ENCODE assay signal across 18 cellular contexts in the genomic region with DNA sequence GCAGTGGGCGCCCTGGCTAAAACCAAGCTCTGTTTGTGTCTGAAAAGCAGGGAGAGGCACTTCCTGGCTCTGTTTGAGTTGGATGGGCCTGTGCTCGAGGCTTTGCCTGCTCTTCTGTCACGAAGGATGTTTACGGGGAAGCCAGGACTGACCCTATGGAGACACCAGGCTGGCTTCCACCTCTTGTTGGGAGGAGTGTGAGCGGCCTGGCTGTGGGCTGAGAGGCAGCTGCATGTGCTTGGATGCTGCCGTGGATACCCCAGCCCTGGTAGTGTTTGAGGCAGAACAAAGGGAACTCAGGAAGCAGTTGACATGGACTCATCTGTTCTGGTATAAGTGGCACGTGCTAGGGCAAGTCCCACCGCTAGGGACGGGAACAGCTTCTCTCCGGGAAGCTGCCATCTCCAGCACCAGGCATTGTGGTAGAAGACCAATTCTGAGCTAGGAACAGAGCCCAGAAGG. TPM values are rescaled to one million over a fixed set of nuclear protein-coding genes. Genes with fewer than 3 reads are reported as not detected.
DNase-seq lines count a peak whose midpoint lies in the region; ATAC-seq and TF ChIP-seq lines count a peak whose summit lies in the region.
"Had no signal": no experiment of that assay in that cellular context is flagged by ENCODE, and none has a peak within 500 bp of the region (broad histone marks: within the 10 kb centered on the region; RNA-seq: fewer than 3 reads in every experiment).

No MANE protein-coding gene starts in this region.

- H3K27ac ChIP-seq in coronary artery, result peak overlapping the region; percentile 86 to 95
- H3K27ac ChIP-seq in lung (ENCODE audit: low read depth in 1 of 2, low read length in 1 of 2), result no peak overlapping the region
- peak overlapping the region; percentile 68 for H3K27ac ChIP-seq in subcutaneous abdominal adipose tissue (ENCODE audit: low read depth, low read length)
- H3K27ac ChIP-seq: epithelial cell of prostate, WERI-Rb-1 had no signal

- no peaks in the 10 kb centered on the region for H3K27me3 ChIP-seq in lung (ENCODE audit: control insufficient read depth, insufficient read depth)
- H3K27me3 ChIP-seq in subcutaneous abdominal adipose tissue (ENCODE audit: control insufficient read depth in 5 of 5, insufficient read depth in 4 of 5, low read length in 5 of 5), result no peaks in the 10 kb centered on the region

- 73 to 79% methylated on average over 10 of the region's 10 CpGs for WGBS in lung, 2 donors

- H3K4me1 ChIP-seq in lung (ENCODE audit: control insufficient read depth in 2 of 2, insufficient read depth in 2 of 2, low read length in 2 of 2) (peaks cover 0 to 4% of the 10 kb centered on the region in 2 donors), subcutaneous abdominal adipose tissue (ENCODE audit: control insufficient read depth in 5 of 5, insufficient read depth in 5 of 5, low read length in 5 of 5) (peaks cover 0 to 34% (median 27%) of the 10 kb centered on the region in 5 donors)

- H3K9ac ChIP-seq in subcutaneous abdominal adipose tissue (ENCODE audit: low read length in 5 of 5), result no peak overlapping the region

- H3K9me3 ChIP-seq in lung (ENCODE audit: control insufficient read depth in 2 of 2, insufficient read depth in 1 of 2, low read length in 1 of 2) (peaks cover 0 to 9% of the 10 kb centered on the region in 2 donors), subcutaneous abdominal adipose tissue (ENCODE audit: control insufficient read depth in 5 of 5, low read length in 5 of 5) (peaks cover 0 to 4% (median 3%) of the 10 kb centered on the region in 5 donors)

- TF ChIP-seq CTCF in coronary artery (IDR thresholded peaks at IDR 0.05) (no peak), lung (IDR thresholded peaks at IDR 0.05; ENCODE audit: control extremely low read depth, extremely low read depth) (no peak)

- DNase-seq in activated CD8-positive, alpha-beta memory T cell treated with anti-CD3 and anti-CD28 coated beads, Interleukin-2, amount 50 U/mL, for 48 hours, result peak; percentile 35
- no peak for DNase-seq in activated CD8-positive, alpha-beta memory T cell treated with anti-CD3 and anti-CD28 coated beads, Interleukin-2, amount 50 U/mL, for 4 hours
- DNase-seq in coronary artery (ENCODE audit: low spot score), result peak; percentile 74
- peak; percentile 24 for DNase-seq in lung (ENCODE audit: low spot score)
- DNase-seq in stimulated activated CD4-positive, alpha-beta T cell treated with anti-CD3 and anti-CD28 coated beads, Interleukin-12 subunit alpha, Interleukin-12 subunit beta, amount 100 ng/mL, for 4 hours, result no peak
- no peak for DNase-seq in DMS79 (lab: John Stamatoyannopoulos, UW)
- DNase-seq: activated CD4-positive, alpha-beta memory T cell treated with anti-CD3 and anti-CD28 coated beads, Interleukin-2, amount 10 ng/mL, durations not matched to agents 7 days and 5 days; CD4-positive, CD25-positive, alpha-beta regulatory T cell; DND-41; NCI-H1048; NCI-H2171 treated with DMSO at 0.1 percent for 48 hours; occipital lobe; stimulated activated naive CD4-positive, alpha-beta T cell treated with Interleukin-2 at 50 U/mL for 16 hours; T-helper 1 cell; WERI-Rb-1 had no signal

- no peak for ATAC-seq in lung (ENCODE audit: insufficient read depth, low FRiP score)
- no peak for ATAC-seq in HG02884 (IDR thresholded peaks at IDR 0.05; ENCODE audit: unreplicated experiment)

- H3K36me3 ChIP-seq in lung (ENCODE audit: control insufficient read depth in 2 of 2, insufficient read depth in 2 of 2, low read length in 2 of 2) (no peaks in the 10 kb centered on the region), subcutaneous abdominal adipose tissue (ENCODE audit: control insufficient read depth in 5 of 5, insufficient read depth in 5 of 5, low read length in 5 of 5) (peaks cover 0 to 25% (median 9%) of the 10 kb centered on the region in 5 donors)
- H3K36me3 ChIP-seq: WERI-Rb-1 had no signal

- H3K4me3 ChIP-seq in coronary artery (no peak overlapping the region), lung (no peak overlapping the region), subcutaneous abdominal adipose tissue (ENCODE audit: low read depth in 1 of 5, low read length in 5 of 5) (no peak overlapping the region)

RNA-seq across cellular contexts. Expression of a gene that starts 17.6 kb away (rescaled TPM):
- 10 to 100 TPM; 37.8 to 50.2 TPM for total RNA-seq in lung
- 10 to 100 TPM; 16.9 to 31.9 TPM for polyA plus RNA-seq in lung

Comparison
In these comparisons a context has a peak if more than half of its experiments do, and no peak if none do; other contexts are left out.
1. DNase-seq: peak in activated CD8-positive, alpha-beta memory T cell treated with anti-CD3 and anti-CD28 coated beads, Interleukin-2, amount 50 U/mL, for 48 hours (single experiment), coronary artery (single experiment) and lung (single experiment); none in activated CD8-positive, alpha-beta memory T cell treated with anti-CD3 and anti-CD28 coated beads, Interleukin-2, amount 50 U/mL, for 4 hours (single experiment), stimulated activated CD4-positive, alpha-beta T cell treated with anti-CD3 and anti-CD28 coated beads, Interleukin-12 subunit alpha, Interleukin-12 subunit beta, amount 100 ng/mL, for 4 hours (single experiment) and DMS79 (single experiment).
2. H3K27ac ChIP-seq: peak in coronary artery (2 of 2) and subcutaneous abdominal adipose tissue (single experiment); none in lung (0 of 2).